In the genomic region with DNA sequence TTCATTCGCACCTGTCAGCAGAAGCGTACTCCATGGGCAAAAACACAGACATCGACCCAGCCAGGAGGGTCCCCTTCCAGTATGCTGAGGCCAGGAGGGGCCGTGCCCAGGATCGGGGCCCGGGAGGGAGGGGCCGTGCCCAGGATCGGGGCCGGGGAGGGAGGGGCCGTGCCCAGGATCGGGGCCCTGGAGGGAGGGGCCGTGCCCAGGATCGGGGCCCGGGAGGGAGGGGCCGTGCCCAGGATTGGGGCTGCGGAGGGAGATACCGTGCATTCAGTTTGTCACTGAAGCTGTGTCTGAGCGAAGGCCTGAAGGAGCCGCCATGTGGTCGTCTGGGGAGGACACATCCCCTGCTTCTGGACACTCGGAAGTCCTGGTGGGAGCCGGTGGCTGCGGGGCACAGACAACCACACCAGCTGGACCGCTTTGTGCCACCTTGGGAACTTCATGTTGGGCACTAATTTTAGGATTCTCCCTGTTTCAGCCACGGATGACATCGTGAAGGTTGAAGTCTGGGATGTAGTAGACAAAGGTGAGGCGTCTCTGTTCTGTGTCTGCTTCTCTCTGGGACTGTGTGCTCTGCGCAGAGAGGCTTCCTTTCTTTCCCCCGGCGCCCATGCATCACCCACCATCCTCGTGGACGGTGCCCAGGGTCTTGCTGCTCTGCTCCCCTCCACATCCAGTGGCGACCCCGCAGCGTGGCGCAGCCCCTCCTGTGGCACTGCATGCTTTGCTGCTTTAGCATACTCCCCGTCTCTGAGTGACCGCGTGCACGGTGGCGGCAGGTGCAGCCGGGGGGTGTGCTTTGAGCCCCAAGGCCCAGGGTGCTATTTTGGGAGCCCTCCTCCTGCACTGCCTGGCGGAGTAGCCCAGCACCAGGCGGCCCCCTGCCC, we compare ENCODE assay signal across 16 cellular contexts. TPM values are rescaled to one million over a fixed set of nuclear protein-coding genes. Genes with fewer than 3 reads are reported as not detected.
DNase-seq lines count a peak whose midpoint lies in the region; ATAC-seq, FAIRE-seq and TF ChIP-seq lines count a peak whose summit lies in the region.
"Had no signal": no experiment of that assay in that cellular context is flagged by ENCODE, and none has a peak within 500 bp of the region (broad histone marks: within the 10 kb centered on the region; RNA-seq: fewer than 3 reads in every experiment).

No MANE protein-coding gene starts in this region.

- H4K20me1 ChIP-seq in HCT116 (ENCODE audit: insufficient read depth) (no peaks in the 10 kb centered on the region), K562 (replicated peaks; ENCODE audit: control insufficient read depth, insufficient read depth, low read length) (no peaks in the 10 kb centered on the region; the same call in 1 of the 2 replicates)

- no TSS peak for BruUV-seq in HCT116 (replicated peaks; lab: Mats Ljungman, UMichigan)
- no TSS peak for BruUV-seq in K562 (replicated peaks; lab: Mats Ljungman, UMichigan)

- TF ChIP-seq EP300 in K562 (IDR thresholded peaks at IDR 0.05; ENCODE audit: low read length) (no peak), ovary (IDR thresholded peaks at IDR 0.05) (no peak), suprapubic skin (IDR thresholded peaks at IDR 0.05) (no peak)

- H3K9me2 ChIP-seq in HCT116 (ENCODE audit: insufficient read depth) = no peaks in the 10 kb centered on the region

- peaks cover 6 to 8% of the 10 kb centered on the region in 2 experiments for H3K36me3 ChIP-seq in HCT116 (ENCODE audit: control insufficient read depth in 1 of 2, insufficient read depth in 2 of 2, low read length in 2 of 2)
- peaks cover 85% of the 10 kb centered on the region for H3K36me3 ChIP-seq in K562 (ENCODE audit: control insufficient read depth, insufficient read depth, low read length)
- no peaks in the 10 kb centered on the region for H3K36me3 ChIP-seq in ovary
- peaks cover 74% of the 10 kb centered on the region for H3K36me3 ChIP-seq in suprapubic skin

- no peak overlapping the region for H2AFZ ChIP-seq in HCT116 (ENCODE audit: low read depth, low read length, poor library complexity, severe bottlenecking)
- no peak overlapping the region for H2AFZ ChIP-seq in K562 (ENCODE audit: low read depth, low read length)

- no peak for TF ChIP-seq POLR2A in HCT116 (IDR thresholded peaks at IDR 0.05; ENCODE audit: borderline replicate concordance, extremely low read depth, insufficient read depth, insufficient read length)
- no peak for TF ChIP-seq POLR2A in K562 (conservative IDR thresholded peaks at IDR 0.05)
- no peak for TF ChIP-seq POLR2A in ovary (IDR thresholded peaks at IDR 0.05)
- no peak for TF ChIP-seq POLR2A in suprapubic skin (IDR thresholded peaks at IDR 0.05)

- H3K79me2 ChIP-seq in HCT116 (ENCODE audit: insufficient read depth, low read length) (no peaks in the 10 kb centered on the region; the same call in 1 of the 2 replicates), K562 (ENCODE audit: control insufficient read depth, insufficient read depth, low read length) (peaks cover 21% of the 10 kb centered on the region)

- no peak overlapping the region for H3K4me3 ChIP-seq in HCT116 (replicated peaks in 1 of 2; ENCODE audit: low read depth in 1 of 2, low read length in 2 of 2)
- H3K4me3 ChIP-seq in K562 = no peak overlapping the region
- no peak overlapping the region for H3K4me3 ChIP-seq in ovary
- H3K4me3 ChIP-seq in suprapubic skin = no peak overlapping the region
- H3K4me3 ChIP-seq: Peyer's patch had no signal

- 0 out of 2 replicates have a peak, but pooled peaks have one; percentile 30 for ATAC-seq in HCT116
- no peak for ATAC-seq in K562

- no peaks in the 10 kb centered on the region for H3K27me3 ChIP-seq in HCT116 (ENCODE audit: insufficient read depth, low read length)
- H3K27me3 ChIP-seq in K562 (ENCODE audit: control insufficient read depth in 2 of 2, insufficient read depth in 2 of 2, low read length in 2 of 2) = no peaks in the 10 kb centered on the region
- no peaks in the 10 kb centered on the region for H3K27me3 ChIP-seq in ovary
- no peaks in the 10 kb centered on the region for H3K27me3 ChIP-seq in suprapubic skin
- H3K27me3 ChIP-seq: Peyer's patch had no signal

- RAD21 ChIA-PET in HCT116 (lab: Charles Lee; ENCODE audit: low non-redundant PET in 1 of 2, low total read pairs in 2 of 2, uncharacterized antibody in 2 of 2, unreplicated experiment in 2 of 2) = no interaction called here

- H3K27ac ChIP-seq in HCT116 (ENCODE audit: low read depth, low read length) (no peak overlapping the region), K562 (ENCODE audit: extremely low read depth, low read depth, low read length) (no peak overlapping the region), ovary (no peak overlapping the region), suprapubic skin (no peak overlapping the region)
- H3K27ac ChIP-seq: KMS-11, Peyer's patch had no signal

- H3K4me1 ChIP-seq in HCT116 (ENCODE audit: control insufficient read depth in 1 of 2, insufficient read depth in 2 of 2, low read length in 2 of 2) (no peaks in the 10 kb centered on the region), K562 (replicated peaks in 1 of 2; ENCODE audit: control insufficient read depth in 2 of 2, insufficient read depth in 2 of 2, low read length in 2 of 2) (peaks cover 0 to 47% of the 10 kb centered on the region in 2 experiments; a peak in 2 of 5 replicates), ovary (ENCODE audit: insufficient read depth) (peaks cover 3% of the 10 kb centered on the region), suprapubic skin (peaks cover 11% of the 10 kb centered on the region)

- CTCF ChIA-PET in HCT116 (lab: Charles Lee) = interaction anchor here (0.5 kb wide), 1 partner anchor 242 kb away, joined by 5 read pairs; no protein-coding TSS in a partner anchor
- CTCF ChIA-PET in K562 (lab: Yijun Ruan, JAX; ENCODE audit: low intra/inter-chr PET ratio) = no interaction called here

- H3K9ac ChIP-seq in HCT116 (ENCODE audit: low read length) (no peak overlapping the region), K562 (ENCODE audit: insufficient read depth in 1 of 2, low read depth in 2 of 2, low read length in 2 of 2) (peak overlapping the region in 1 of 2 experiments; percentile 52; a peak in 1 of 4 replicates)
- H3K9ac ChIP-seq: KMS-11 had no signal

- H3K4me2 ChIP-seq in HCT116 (ENCODE audit: low read length) = no peak overlapping the region
- H3K4me2 ChIP-seq in K562 (ENCODE audit: insufficient read depth, low read length) = no peak overlapping the region
- H3K4me2 ChIP-seq: KMS-11 had no signal

- TF ChIP-seq RAD21 in HCT116 (IDR thresholded peaks at IDR 0.05; ENCODE audit: low read depth) (no peak), K562 (CRISPR knock-in tag; conservative IDR thresholded peaks at IDR 0.05 in 1 of 2, IDR thresholded peaks at IDR 0.05 in 1 of 2) (no peak)

- WGBS in K562 (ENCODE audit: insufficient coverage, low coverage, missing lambda C conversion rate) = 92% methylated on average over 25 of the region's 44 CpGs
- 86 to 88% (median 87%) methylated on average over 42 to 44 of the region's 44 CpGs for WGBS in ovary, 3 donors
- 95% methylated on average over 33 of the region's 44 CpGs for WGBS in suprapubic skin

- H3K9me3 ChIP-seq in HCT116 (ENCODE audit: control insufficient read depth in 1 of 2, insufficient read depth in 1 of 2, low read depth in 1 of 2, low read length in 2 of 2) (no peaks in the 10 kb centered on the region), K562 (replicated peaks; ENCODE audit: control insufficient read depth, insufficient read depth, low read depth, low read length) (no peaks in the 10 kb centered on the region), ovary (no peaks in the 10 kb centered on the region), suprapubic skin (no peaks in the 10 kb centered on the region)
- H3K9me3 ChIP-seq: Peyer's patch had no signal

- intact Hi-C loops in HCT116 (cut with micrococcal nuclease) = no loop called here
- intact Hi-C loops in K562 (cut with micrococcal nuclease) = no loop called here
- intact Hi-C loops in ovary (cut with DNase I) = no loop called here

- TF ChIP-seq CTCF in HCT116 (IDR thresholded peaks at IDR 0.05 in 2 of 3, conservative IDR thresholded peaks at IDR 0.05 in 1 of 3; ENCODE audit: borderline replicate concordance in 1 of 3, insufficient read depth in 1 of 3, low read depth in 2 of 3, low read length in 2 of 3) (no peak), K562 (IDR thresholded peaks at IDR 0.05 in 2 of 3, conservative IDR thresholded peaks at IDR 0.05 in 1 of 3; ENCODE audit: insufficient read depth in 2 of 3, low read depth in 1 of 3, low read length in 3 of 3) (no peak), ovary (IDR thresholded peaks at IDR 0.05) (no peak), suprapubic skin (IDR thresholded peaks at IDR 0.05) (no peak)

- DNase-seq in HCT116 (ENCODE audit: low read depth, low spot score) (no peak), K562 (ENCODE audit: extremely low read depth in 1 of 4, low spot score in 3 of 4) (no peak), ovary (peak in 3 of 5 donors; percentile 8 to 21 (median 14)), NCI-H2227 (lab: John Stamatoyannopoulos, UW; ENCODE audit: unreplicated experiment) (no peak), suprapubic skin (ENCODE audit: low spot score in 2 of 2) (no peak)
- DNase-seq: ACHN; MV-4-11; NCI-H1694 treated with DMSO at 0.1 percent for 48 hours; NCI-H510A; NCI-H748 treated with DMSO at 0.1 percent for 48 hours; NK-92 treated with Interleukin-12 subunit alpha and Interleukin-12 subunit beta, amount 100 ng/mL, for 24 hours; Peyer's patch had no signal

- no peaks in the 10 kb centered on the region for H3K9me1 ChIP-seq in K562 (ENCODE audit: control insufficient read depth, insufficient read depth, low read length)

- FAIRE-seq in K562 (lab: Jason Lieb, UNC) = no peak
- FAIRE-seq: D721Med, GM12892, H1 had no signal

- in situ Hi-C loops in K562 (cut with MboI) = no loop called here

- POLR2A ChIA-PET in HCT116 (lab: Charles Lee) = no interaction called here
- POLR2A ChIA-PET in K562 (lab: Yijun Ruan, JAX) = interaction anchor here (1.1 kb wide), 1 partner anchor 11 kb away, joined by 3 read pairs; no protein-coding TSS in a partner anchor

RNA-seq across cellular contexts. Expression of a gene that starts 16.7 kb away (rescaled TPM):
- 7.1 TPM for total RNA-seq in HCT116 (2021; ENCODE audit: unreplicated experiment)
- 3.8 and 4.0 TPM in 2 replicates for polyA plus RNA-seq in HCT116 (2012)
- total RNA-seq in K562 (2011; cell fraction: chromatin; rRNA removed; ENCODE audit: low replicate concordance) = 3.5 and 12.8 TPM in 2 replicates
- 13.2 and 13.6 TPM in 2 replicates for total RNA-seq in K562 (2011; cell fraction: nucleolus; rRNA removed)
- total RNA-seq in K562 (2011; cell fraction: nucleoplasm; rRNA removed) = 7.8 and 10.9 TPM in 2 replicates
- total RNA-seq in K562 (2014; rRNA removed) = 2.0 and 2.8 TPM in 2 replicates
- 0.07 TPM in 1 of 2 replicates, not detected in the other for total RNA-seq in K562 (2014; rRNA removed; fragmentation: Illumina TruSeq; extraction: Trizol)
- total RNA-seq in K562 (2015; rRNA removed; fragmentation: Illumina TruSeq; extraction: Trizol) = 0.83 and 0.94 TPM in 2 replicates
- total RNA-seq in K562 (2021) = 3.2 TPM in 2 replicates
- polyA plus RNA-seq in K562 (2011; rRNA removed) = 0.46 and 1.1 TPM in 2 replicates
- polyA plus RNA-seq in K562 (2011; cell fraction: cytosol; rRNA removed) = 0.49 and 1.00 TPM in 2 replicates
- polyA plus RNA-seq in K562 (2011; cell fraction: nucleus; rRNA removed) = 11.7 and 16.6 TPM in 2 replicates
- 2.1 and 4.3 TPM in 2 replicates for polyA plus RNA-seq in K562 (2012)
- polyA plus RNA-seq in K562 (2014; fragmentation: Illumina TruSeq; extraction: Trizol) = 0.06 and 0.54 TPM in 2 replicates
- polyA plus RNA-seq in K562 (2014; fragmentation: Nextera tagmentation; extraction: Ambion mirVana) = under 1 TPM in 1 of 2 experiments, not detected in 1; 0.01 TPM
- 2.2 and 3.7 TPM in 2 replicates for polyA plus RNA-seq in K562 (2014; rRNA removed)
- 0.11 and 0.12 TPM in 2 replicates for polyA minus RNA-seq in K562 (2011; rRNA and poly(A)+ RNA removed)
- polyA minus RNA-seq in K562 (2011; cell fraction: cytosol; rRNA and poly(A)+ RNA removed) = 0.86 and 1.3 TPM in 2 replicates
- 2.6 and 3.0 TPM in 2 replicates for polyA minus RNA-seq in K562 (2011; cell fraction: nucleus; rRNA and poly(A)+ RNA removed)
- 1 to 10 TPM in 5 of 7 donors, under 1 TPM in 2; 0.48 to 2.4 (median 1.4) TPM for total RNA-seq in ovary
- polyA plus RNA-seq in ovary = under 1 TPM in 1 of 2 donors, not detected in 1; 0.93 TPM
- total RNA-seq in suprapubic skin = 1 to 10 TPM; 1.6 to 3.1 (median 2.2) TPM

RNA-seq across cellular contexts. Expression of a gene that starts 17.8 kb away (rescaled TPM):
- total RNA-seq in HCT116 (2021; ENCODE audit: unreplicated experiment) (98.6 TPM), K562 (2014; rRNA removed) (141 and 154 TPM in 2 replicates), K562 (2014; rRNA removed; fragmentation: Illumina TruSeq; extraction: Trizol) (34.2 and 44.6 TPM in 2 replicates), K562 (2015; rRNA removed; fragmentation: Illumina TruSeq; extraction: Trizol) (84.5 and 85.0 TPM in 2 replicates), K562 (2021) (165 and 181 TPM in 2 replicates), ovary (10 to 100 TPM; 25.2 to 65.4 (median 56.2) TPM), suprapubic skin (10 to 100 TPM; 54.2 to 70.7 (median 61.0) TPM)
- polyA plus RNA-seq in HCT116 (2012) = 71.0 and 76.1 TPM in 2 replicates
- total RNA-seq in K562 (2011; cell fraction: chromatin; rRNA removed; ENCODE audit: low replicate concordance) = 250 and 572 TPM in 2 replicates
- 321 and 330 TPM in 2 replicates for total RNA-seq in K562 (2011; cell fraction: nucleolus; rRNA removed)
- 231 and 237 TPM in 2 replicates for total RNA-seq in K562 (2011; cell fraction: nucleoplasm; rRNA removed)
- polyA plus RNA-seq in K562 (2011; rRNA removed) (109 and 142 TPM in 2 replicates), K562 (2014; fragmentation: Illumina TruSeq; extraction: Trizol) (68.9 and 82.6 TPM in 2 replicates), K562 (2014; fragmentation: Nextera tagmentation; extraction: Ambion mirVana) (1 to 10 TPM; 5.6 to 6.4 TPM), K562 (2014; rRNA removed) (121 and 124 TPM in 2 replicates), ovary (10 to 100 TPM; 22.6 to 37.5 TPM)
- polyA plus RNA-seq in K562 (2011; cell fraction: cytosol; rRNA removed) = 89.0 and 119 TPM in 2 replicates
- polyA plus RNA-seq in K562 (2011; cell fraction: nucleus; rRNA removed) = 341 and 396 TPM in 2 replicates
- polyA plus RNA-seq in K562 (2012) = 134 and 138 TPM in 2 replicates
- 64.4 and 75.7 TPM in 2 replicates for polyA minus RNA-seq in K562 (2011; rRNA and poly(A)+ RNA removed)
- 71.6 and 75.2 TPM in 2 replicates for polyA minus RNA-seq in K562 (2011; cell fraction: cytosol; rRNA and poly(A)+ RNA removed)
- polyA minus RNA-seq in K562 (2011; cell fraction: nucleus; rRNA and poly(A)+ RNA removed) = 89.1 and 116 TPM in 2 replicates

RNA-seq across cellular contexts. Expression of a gene that starts 23.7 kb away (rescaled TPM):
- 148 TPM for total RNA-seq in HCT116 (2021; ENCODE audit: unreplicated experiment)
- 165 and 168 TPM in 2 replicates for polyA plus RNA-seq in HCT116 (2012)
- 45.1 and 180 TPM in 2 replicates for total RNA-seq in K562 (2011; cell fraction: chromatin; rRNA removed; ENCODE audit: low replicate concordance)
- total RNA-seq in K562 (2011; cell fraction: nucleolus; rRNA removed) = 169 and 176 TPM in 2 replicates
- 73.7 and 101 TPM in 2 replicates for total RNA-seq in K562 (2011; cell fraction: nucleoplasm; rRNA removed)
- 114 and 142 TPM in 2 replicates for total RNA-seq in K562 (2014; rRNA removed)
- 16.4 and 20.9 TPM in 2 replicates for total RNA-seq in K562 (2014; rRNA removed; fragmentation: Illumina TruSeq; extraction: Trizol)
- 93.0 and 96.7 TPM in 2 replicates for total RNA-seq in K562 (2015; rRNA removed; fragmentation: Illumina TruSeq; extraction: Trizol)
- 126 and 135 TPM in 2 replicates for total RNA-seq in K562 (2021)
- 50.9 and 84.3 TPM in 2 replicates for polyA plus RNA-seq in K562 (2011; rRNA removed)
- polyA plus RNA-seq in K562 (2011; cell fraction: cytosol; rRNA removed) = 137 and 211 TPM in 2 replicates
- 314 and 360 TPM in 2 replicates for polyA plus RNA-seq in K562 (2011; cell fraction: nucleus; rRNA removed)
- 124 and 150 TPM in 2 replicates for polyA plus RNA-seq in K562 (2012)
- polyA plus RNA-seq in K562 (2014; fragmentation: Illumina TruSeq; extraction: Trizol) = 80.2 and 98.6 TPM in 2 replicates
- polyA plus RNA-seq in K562 (2014; fragmentation: Nextera tagmentation; extraction: Ambion mirVana) = 100 to 1,000 TPM; 131 to 166 TPM
- polyA plus RNA-seq in K562 (2014; rRNA removed) = 129 and 161 TPM in 2 replicates
- polyA minus RNA-seq in K562 (2011; rRNA and poly(A)+ RNA removed) = 7.0 and 7.2 TPM in 2 replicates
- polyA minus RNA-seq in K562 (2011; cell fraction: cytosol; rRNA and poly(A)+ RNA removed) = 19.4 and 27.9 TPM in 2 replicates
- 31.0 and 41.3 TPM in 2 replicates for polyA minus RNA-seq in K562 (2011; cell fraction: nucleus; rRNA and poly(A)+ RNA removed)
- total RNA-seq in ovary = 100 to 1,000 TPM in 2 of 7 donors, 10 to 100 TPM in 5; 39.2 to 132 (median 86.9) TPM
- polyA plus RNA-seq in ovary = 10 to 100 TPM; 18.1 to 57.6 TPM
- 10 to 100 TPM; 41.9 to 64.2 (median 46.6) TPM for total RNA-seq in suprapubic skin

RNA-seq across cellular contexts. Expression of a gene that starts 26.6 kb away (rescaled TPM):
- 17.3 TPM for total RNA-seq in HCT116 (2021; ENCODE audit: unreplicated experiment)
- polyA plus RNA-seq in HCT116 (2012) = 8.0 and 9.5 TPM in 2 replicates
- 9.8 and 44.0 TPM in 2 replicates for total RNA-seq in K562 (2011; cell fraction: chromatin; rRNA removed; ENCODE audit: low replicate concordance)
- 38.6 and 45.4 TPM in 2 replicates for total RNA-seq in K562 (2011; cell fraction: nucleolus; rRNA removed)
- total RNA-seq in K562 (2011; cell fraction: nucleoplasm; rRNA removed) = 15.4 and 16.5 TPM in 2 replicates
- 4.5 and 7.1 TPM in 2 replicates for total RNA-seq in K562 (2014; rRNA removed)
- total RNA-seq in K562 (2014; rRNA removed; fragmentation: Illumina TruSeq; extraction: Trizol) = 0.10 and 0.47 TPM in 2 replicates
- 2.9 and 3.6 TPM in 2 replicates for total RNA-seq in K562 (2015; rRNA removed; fragmentation: Illumina TruSeq; extraction: Trizol)
- total RNA-seq in K562 (2021) = 9.6 and 11.0 TPM in 2 replicates
- 1.3 and 3.6 TPM in 2 replicates for polyA plus RNA-seq in K562 (2011; rRNA removed)
- 0.74 and 2.6 TPM in 2 replicates for polyA plus RNA-seq in K562 (2011; cell fraction: cytosol; rRNA removed)
- 45.8 and 94.5 TPM in 2 replicates for polyA plus RNA-seq in K562 (2011; cell fraction: nucleus; rRNA removed)
- 6.9 and 15.2 TPM in 2 replicates for polyA plus RNA-seq in K562 (2012)
- 1.5 and 2.2 TPM in 2 replicates for polyA plus RNA-seq in K562 (2014; fragmentation: Illumina TruSeq; extraction: Trizol)
- under 1 TPM; 0.03 to 0.18 TPM for polyA plus RNA-seq in K562 (2014; fragmentation: Nextera tagmentation; extraction: Ambion mirVana)
- polyA plus RNA-seq in K562 (2014; rRNA removed) = 7.9 and 10.8 TPM in 2 replicates
- polyA minus RNA-seq in K562 (2011; rRNA and poly(A)+ RNA removed) = 0.06 and 0.21 TPM in 2 replicates
- polyA minus RNA-seq in K562 (2011; cell fraction: cytosol; rRNA and poly(A)+ RNA removed) = 1.1 and 1.5 TPM in 2 replicates
- 5.0 and 5.6 TPM in 2 replicates for polyA minus RNA-seq in K562 (2011; cell fraction: nucleus; rRNA and poly(A)+ RNA removed)
- total RNA-seq in ovary = 10 to 100 TPM in 1 of 7 donors, 1 to 10 TPM in 6; 2.1 to 31.4 (median 2.5) TPM
- polyA plus RNA-seq in ovary = 1 to 10 TPM in 1 of 2 donors, under 1 TPM in 1; 0.15 to 2.6 TPM
- 1 to 10 TPM; 1.3 to 3.9 (median 1.8) TPM for total RNA-seq in suprapubic skin

RNA-seq across cellular contexts. Expression of a gene that starts 29.4 kb away (rescaled TPM):
- 2.8 TPM for total RNA-seq in HCT116 (2021; ENCODE audit: unreplicated experiment)
- 1.0 and 1.6 TPM in 2 replicates for polyA plus RNA-seq in HCT116 (2012)
- total RNA-seq in K562 (2011; cell fraction: chromatin; rRNA removed; ENCODE audit: low replicate concordance) = 2.0 and 6.7 TPM in 2 replicates
- total RNA-seq in K562 (2011; cell fraction: nucleolus; rRNA removed) = 1.2 and 2.7 TPM in 2 replicates
- total RNA-seq in K562 (2011; cell fraction: nucleoplasm; rRNA removed) = 1.7 and 3.0 TPM in 2 replicates
- 0.12 TPM in 1 of 2 replicates, not detected in the other for total RNA-seq in K562 (2014; rRNA removed)
- not detected in 2 replicates for total RNA-seq in K562 (2014; rRNA removed; fragmentation: Illumina TruSeq; extraction: Trizol)
- 0.19 and 0.22 TPM in 2 replicates for total RNA-seq in K562 (2015; rRNA removed; fragmentation: Illumina TruSeq; extraction: Trizol)
- 0.29 and 0.54 TPM in 2 replicates for total RNA-seq in K562 (2021)
- polyA plus RNA-seq in K562 (2011; rRNA removed) = 0.60 and 0.65 TPM in 2 replicates
- polyA plus RNA-seq in K562 (2011; cell fraction: cytosol; rRNA removed) = 0.27 and 0.30 TPM in 2 replicates
- polyA plus RNA-seq in K562 (2011; cell fraction: nucleus; rRNA removed) = 8.9 and 13.6 TPM in 2 replicates
- 0.96 and 3.6 TPM in 2 replicates for polyA plus RNA-seq in K562 (2012)
- 0.12 and 0.33 TPM in 2 replicates for polyA plus RNA-seq in K562 (2014; fragmentation: Illumina TruSeq; extraction: Trizol)
- polyA plus RNA-seq in K562 (2014; fragmentation: Nextera tagmentation; extraction: Ambion mirVana) = not detected
- 0.21 and 1.7 TPM in 2 replicates for polyA plus RNA-seq in K562 (2014; rRNA removed)
- not detected in 2 replicates for polyA minus RNA-seq in K562 (2011; rRNA and poly(A)+ RNA removed)
- polyA minus RNA-seq in K562 (2011; cell fraction: cytosol; rRNA and poly(A)+ RNA removed) = not detected in 2 replicates
- 1.1 and 1.6 TPM in 2 replicates for polyA minus RNA-seq in K562 (2011; cell fraction: nucleus; rRNA and poly(A)+ RNA removed)
- total RNA-seq in ovary = 10 to 100 TPM in 1 of 7 donors, 1 to 10 TPM in 6; 1.2 to 11.8 (median 6.6) TPM
- polyA plus RNA-seq in ovary = 1 to 10 TPM in 1 of 2 donors, under 1 TPM in 1; 0.47 to 3.1 TPM
- total RNA-seq in suprapubic skin = 10 to 100 TPM in 1 of 4 donors, 1 to 10 TPM in 3; 1.1 to 10.3 (median 2.3) TPM

Comparison
In these comparisons a context has a peak if more than half of its experiments do, and no peak if none do; other contexts are left out.
1. DNase-seq: peak in ovary (3 of 5); none in HCT116 (single experiment), K562 (0 of 4), NCI-H2227 (single experiment) and suprapubic skin (0 of 2).